In the genomic region with DNA sequence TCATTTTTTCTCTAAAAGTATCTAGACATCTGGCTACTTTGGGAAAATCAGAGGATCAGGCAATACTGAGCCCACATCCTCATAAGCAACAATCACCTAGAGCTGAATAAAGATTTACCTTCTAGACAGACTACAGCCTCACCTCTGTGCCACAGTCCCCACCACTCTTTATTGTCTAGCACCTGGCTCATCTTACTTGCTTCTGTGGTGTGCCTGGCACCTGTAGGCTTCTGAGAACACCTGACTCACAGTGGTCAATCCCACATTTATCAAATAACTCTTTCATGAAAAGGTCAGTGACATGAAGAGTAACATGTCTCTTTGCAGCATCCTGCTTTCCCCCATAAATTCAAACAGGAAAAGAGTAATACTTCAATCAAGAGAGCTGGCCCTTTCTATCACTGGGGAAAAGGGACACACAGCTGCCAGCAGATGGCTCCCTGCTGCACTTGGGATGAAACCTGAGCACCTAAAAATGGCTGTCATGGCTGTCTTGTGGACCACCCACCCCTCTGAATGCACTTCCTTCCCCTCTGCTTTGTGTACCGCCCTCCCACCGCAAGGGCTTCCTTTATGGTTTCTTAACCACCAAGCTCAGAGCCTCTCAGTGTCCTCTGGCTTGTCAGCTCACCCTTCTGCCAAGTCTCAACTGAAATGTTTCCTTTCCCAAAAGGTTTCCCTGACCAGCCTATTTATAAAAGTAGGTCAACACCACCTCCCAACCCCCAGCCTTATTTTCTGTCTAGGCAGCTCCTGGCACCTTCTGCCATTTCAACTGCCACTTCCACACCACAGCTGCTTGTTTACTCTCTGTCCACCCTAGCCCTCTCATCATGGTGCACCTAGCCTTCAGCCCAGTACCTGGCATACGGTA, we compare ENCODE assay signal across 8 cellular contexts. TPM values are rescaled to one million over a fixed set of nuclear protein-coding genes. Genes with fewer than 3 reads are reported as not detected.
DNase-seq lines count a peak whose midpoint lies in the region; ATAC-seq and TF ChIP-seq lines count a peak whose summit lies in the region.

No MANE protein-coding gene starts in this region.

- peak overlapping the region; percentile 49 for H3K27ac ChIP-seq in SU-DHL-6 (ENCODE audit: low read depth, low read length)

- H2AFZ ChIP-seq in SU-DHL-6 (ENCODE audit: low read depth, low read length, severe bottlenecking) = no peak overlapping the region

- H3K36me3 ChIP-seq in SU-DHL-6 (ENCODE audit: low read length) = peaks cover 39% of the 10 kb centered on the region

- H3K79me2 ChIP-seq in SU-DHL-6 (ENCODE audit: insufficient read depth, low read length) = no peaks in the 10 kb centered on the region

- H3K4me2 ChIP-seq in SU-DHL-6 (ENCODE audit: low read depth, low read length, poor library complexity, severe bottlenecking) = peak overlapping the region; percentile 9

- no peaks in the 10 kb centered on the region for H3K9me2 ChIP-seq in SU-DHL-6 (replicated peaks; ENCODE audit: insufficient read depth, low read length)

- peak; percentile 79 for TF ChIP-seq CTCF in SU-DHL-6 (IDR thresholded peaks at IDR 0.05; ENCODE audit: insufficient read depth, low read length, poor library complexity, severe bottlenecking)

- H3K4me3 ChIP-seq in SU-DHL-6 (ENCODE audit: insufficient read depth, low read length, poor library complexity, severe bottlenecking) = no peak overlapping the region

- ATAC-seq in HG02759 (IDR thresholded peaks at IDR 0.05; ENCODE audit: unreplicated experiment) (peak; percentile 42), GM21360 (IDR thresholded peaks at IDR 0.05; ENCODE audit: unreplicated experiment) (no peak)

- DNase-seq in C1 segment of cervical spinal cord (lab: John Stamatoyannopoulos, UW) (peak in 8 of 14 donors; percentile 14 to 65 (median 30)), amniotic epithelial cell (ENCODE audit: low read depth) (peak; percentile 44), iPS DF 19.7 (ENCODE audit: low read depth, low spot score) (peak; percentile 67), ureter (ENCODE audit: low spot score) (no peak)
- peak; percentile 44 for DNase-seq in stimulated activated CD4-positive, alpha-beta T cell treated with anti-CD3 and anti-CD28 coated beads, Interleukin-4, amount 100 ng/mL, for 24 hours

- H3K9ac ChIP-seq in SU-DHL-6 (ENCODE audit: low read length) = peak overlapping the region; percentile 14; the same call in 1 of the 2 replicates

- no peaks in the 10 kb centered on the region for H3K27me3 ChIP-seq in SU-DHL-6 (ENCODE audit: low read length)

- peaks cover 4% of the 10 kb centered on the region; the same call in 1 of the 2 replicates for H3F3A ChIP-seq in SU-DHL-6 (ENCODE audit: insufficient read depth)

- no peaks in the 10 kb centered on the region for H3K9me3 ChIP-seq in SU-DHL-6 (ENCODE audit: insufficient read depth, low read length)

- no peaks in the 10 kb centered on the region for H4K20me1 ChIP-seq in SU-DHL-6 (ENCODE audit: low read depth, low read length)

RNA-seq across cellular contexts. Expression of a gene that starts 9.3 kb away (rescaled TPM):
- 33.9 TPM for total RNA-seq in ureter

RNA-seq across cellular contexts. Expression of a gene that starts 19.2 kb away (rescaled TPM):
- total RNA-seq in ureter = 24.6 TPM

RNA-seq across cellular contexts. Expression of a gene that starts 19.3 kb away (rescaled TPM):
- 49.8 TPM for total RNA-seq in ureter
